ENCODE assay signal across 1 cellular context in genomic region chr19:9324584-9324962, GRCh38.
TF ChIP-seq lines count a peak whose summit lies in the region.

No MANE protein-coding gene starts in this region.

TF ChIP-seq in IMR-90, 13 proteins besides CTCF, POLR2A, EP300 and RAD21:
- TF ChIP-seq CEBPB (IDR thresholded peaks at IDR 0.05; ENCODE audit: low read depth, low read length) (no peak), MXI1 (IDR thresholded peaks at IDR 0.05; ENCODE audit: borderline replicate concordance, low read depth, low read length) (no peak), FOS (IDR thresholded peaks at IDR 0.05; ENCODE audit: low read depth, low read length) (no peak), RFX5 (IDR thresholded peaks at IDR 0.05; ENCODE audit: low read depth, low read length) (no peak), MAZ (IDR thresholded peaks at IDR 0.05; ENCODE audit: borderline replicate concordance, low read depth, low read length) (no peak), BHLHE40 (IDR thresholded peaks at IDR 0.05; ENCODE audit: low read depth, low read length) (no peak), NFE2L2 (IDR thresholded peaks at IDR 0.05; ENCODE audit: low read depth, low read length) (no peak), ELK1 (IDR thresholded peaks at IDR 0.05; ENCODE audit: borderline replicate concordance, low read depth, low read length) (no peak), MAFK (IDR thresholded peaks at IDR 0.05; ENCODE audit: low read depth, low read length) (no peak), CHD1 (IDR thresholded peaks at IDR 0.05; ENCODE audit: low read depth, low read length) (no peak), USF2 (IDR thresholded peaks at IDR 0.05; ENCODE audit: low read depth, low read length) (no peak), RCOR1 (IDR thresholded peaks at IDR 0.05; ENCODE audit: insufficient replicate concordance, low read length) (no peak), SMC3 (IDR thresholded peaks at IDR 0.05; ENCODE audit: low read depth, low read length) (no peak)
